1 cellular context compared by ENCODE assay signal in the genomic region with DNA sequence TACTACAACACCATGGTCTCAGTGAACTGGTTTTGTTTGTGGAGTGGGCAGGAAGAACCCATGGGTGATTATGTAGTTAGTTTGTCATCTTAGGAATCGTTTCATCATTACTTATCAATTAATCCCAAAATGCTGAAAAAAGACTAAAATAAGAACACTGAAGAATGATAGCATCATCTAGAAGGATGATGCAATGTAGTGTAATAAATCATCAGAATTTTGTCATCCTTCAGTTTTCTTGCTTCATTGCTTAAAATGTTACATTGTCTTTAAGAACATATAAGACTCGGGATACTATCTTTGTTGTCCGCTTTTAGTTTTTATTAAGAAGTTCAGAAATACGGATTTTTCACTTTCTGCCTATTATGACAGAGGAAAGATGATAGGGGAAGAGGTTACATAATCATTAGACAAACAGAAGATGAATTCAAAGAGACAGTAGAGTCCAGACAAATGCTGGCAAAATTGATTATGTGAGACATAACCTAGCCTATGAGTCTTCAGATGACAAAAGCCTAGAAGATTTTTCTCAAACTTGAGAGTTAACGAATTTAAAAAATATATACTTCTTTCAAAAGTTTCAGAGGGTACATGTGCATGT.
TF ChIP-seq lines count a peak whose summit lies in the region.

No MANE protein-coding gene starts in this region.

TF ChIP-seq in IMR-90, 13 proteins besides CTCF, POLR2A, EP300 and RAD21:
- no peak for TF ChIP-seq RFX5 (IDR thresholded peaks at IDR 0.05; ENCODE audit: low read depth, low read length)
- peak; percentile 50; the same call in 1 of the 2 replicates for TF ChIP-seq CEBPB (IDR thresholded peaks at IDR 0.05; ENCODE audit: low read depth, low read length)
